Comparison of ENCODE assay signal across 1 cellular context in genomic region chr19:4375164-4375619, GRCh38.
TF ChIP-seq lines count a peak whose summit lies in the region.

No MANE protein-coding gene starts in this region.

TF ChIP-seq in SK-N-SH treated with all-trans-retinoic acid at 6 μM for 48 hours, 23 proteins besides CTCF, POLR2A, EP300 and RAD21 (continued from another document):
- TF ChIP-seq CSRNP3 (CRISPR knock-in tag; IDR thresholded peaks at IDR 0.05) (no peak), ZC3H10 (CRISPR knock-in tag; IDR thresholded peaks at IDR 0.05) (no peak), ZNF70 (CRISPR knock-in tag; IDR thresholded peaks at IDR 0.05) (no peak), ZNF8 (CRISPR knock-in tag; IDR thresholded peaks at IDR 0.05) (no peak), PPARA (CRISPR knock-in tag; IDR thresholded peaks at IDR 0.05; ENCODE audit: borderline replicate concordance) (no peak)
